Comparison of ENCODE assay signal across 9 cellular contexts in genomic region chr21:15139881-15140280, GRCh38.
"Had no signal": no experiment of that assay in that cellular context is flagged by ENCODE, and none has a peak within 500 bp of the region (broad histone marks: within the 10 kb centered on the region; RNA-seq: fewer than 3 reads in every experiment).

No MANE protein-coding gene starts in this region.

- H3K36me3 Mint-ChIP-seq: activated naive CD4-positive, alpha-beta T cell treated with anti-CD3 and anti-CD28 coated beads, Interleukin-2, amount 50 U/mL, for 72 hours; naive thymus-derived CD8-positive, alpha-beta T cell; stimulated activated effector memory CD8-positive, alpha-beta T cell treated with anti-CD3 and anti-CD28 coated beads, Interleukin-12 subunit alpha, Interleukin-12 subunit beta, amount 100 ng/mL, for 72 hours had no signal

- H3K27ac ChIP-seq: tibial artery had no signal

- H3K4me3 Mint-ChIP-seq: naive thymus-derived CD8-positive, alpha-beta T cell; stimulated activated effector memory CD8-positive, alpha-beta T cell treated with anti-CD3 and anti-CD28 coated beads, Interleukin-12 subunit alpha, Interleukin-12 subunit beta, amount 100 ng/mL, for 72 hours had no signal

- H3K9me3 ChIP-seq: tibial artery had no signal

- H3K4me1 Mint-ChIP-seq: stimulated activated effector memory CD8-positive, alpha-beta T cell treated with anti-CD3 and anti-CD28 coated beads, Interleukin-12 subunit alpha, Interleukin-12 subunit beta, amount 100 ng/mL, for 72 hours had no signal

- DNase-seq: activated CD4-positive, alpha-beta T cell treated with anti-CD3 and anti-CD28 coated beads, Interleukin-2, amount 50 U/mL, for 1 hour; activated T-cell treated with anti-CD3 and anti-CD28 coated beads, Interleukin-2, amount 50 U/mL, for 1 hour; amniotic stem cell; cerebellar nuclear complex; naive thymus-derived CD8-positive, alpha-beta T cell; tibial artery had no signal

- H3K27ac Mint-ChIP-seq: activated naive CD4-positive, alpha-beta T cell treated with anti-CD3 and anti-CD28 coated beads, Interleukin-2, amount 50 U/mL, for 72 hours; naive thymus-derived CD8-positive, alpha-beta T cell; stimulated activated effector memory CD8-positive, alpha-beta T cell treated with anti-CD3 and anti-CD28 coated beads, Interleukin-12 subunit alpha, Interleukin-12 subunit beta, amount 100 ng/mL, for 72 hours had no signal

- H3K36me3 ChIP-seq: tibial artery had no signal

- H3K9me3 Mint-ChIP-seq: activated naive CD4-positive, alpha-beta T cell treated with anti-CD3 and anti-CD28 coated beads, Interleukin-2, amount 50 U/mL, for 72 hours; naive thymus-derived CD8-positive, alpha-beta T cell; stimulated activated effector memory CD8-positive, alpha-beta T cell treated with anti-CD3 and anti-CD28 coated beads, Interleukin-12 subunit alpha, Interleukin-12 subunit beta, amount 100 ng/mL, for 72 hours had no signal

- ATAC-seq: activated naive CD4-positive, alpha-beta T cell treated with anti-CD3 and anti-CD28 coated beads, Interleukin-2, amount 50 U/mL, for 72 hours; naive thymus-derived CD8-positive, alpha-beta T cell; stimulated activated effector memory CD8-positive, alpha-beta T cell treated with anti-CD3 and anti-CD28 coated beads, Interleukin-12 subunit alpha, Interleukin-12 subunit beta, amount 100 ng/mL, for 72 hours had no signal

- H3K27me3 ChIP-seq: tibial artery had no signal

- H3K4me3 ChIP-seq: lung, tibial artery had no signal
